In the genomic region with DNA sequence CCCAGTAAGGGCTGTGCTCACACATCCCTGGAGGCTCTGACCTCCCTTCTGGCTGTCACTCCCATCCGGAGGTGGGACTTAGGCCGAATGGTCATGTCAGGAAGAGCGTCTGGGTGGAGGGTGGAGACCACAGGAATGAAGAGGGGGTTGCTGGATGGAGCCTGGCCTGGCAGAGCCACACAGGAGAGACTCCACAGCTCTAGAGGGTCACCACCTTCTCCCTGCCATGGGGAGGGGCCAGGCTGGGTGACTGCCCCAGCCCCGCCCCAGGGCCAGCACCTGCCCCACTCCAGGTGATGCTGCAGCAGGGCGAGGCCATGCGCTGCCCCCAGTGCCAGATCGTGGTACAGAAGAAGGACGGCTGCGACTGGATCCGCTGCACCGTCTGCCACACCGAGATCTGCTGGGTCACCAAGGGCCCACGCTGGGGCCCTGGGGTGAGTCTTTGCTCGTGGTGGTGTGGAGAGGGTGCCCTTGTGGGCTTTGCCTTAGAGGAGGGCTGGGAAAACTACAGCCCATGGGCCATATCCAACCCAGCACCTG, we compare ENCODE assay signal across 26 cellular contexts. TPM values are rescaled to one million over a fixed set of nuclear protein-coding genes. Genes with fewer than 3 reads are reported as not detected.
DNase-seq lines count a peak whose midpoint lies in the region; ATAC-seq and TF ChIP-seq lines count a peak whose summit lies in the region.
"Had no signal": no experiment of that assay in that cellular context is flagged by ENCODE, and none has a peak within 500 bp of the region (broad histone marks: within the 10 kb centered on the region; RNA-seq: fewer than 3 reads in every experiment).

No MANE protein-coding gene starts in this region.

- intact Hi-C loops in spleen (cut with DNase I; ENCODE audit: low total_unique reads) = no loop called here

- peaks cover 0 to 37% (median 14%) of the 10 kb centered on the region in 6 donors for H3K4me1 ChIP-seq in spleen
- H3K4me1 ChIP-seq: colonic mucosa, tibial nerve had no signal

- TF ChIP-seq CTCF in 22Rv1 (IDR thresholded peaks at IDR 0.05) (peak; percentile 17; the same call in 1 of the 2 replicates), spleen (IDR thresholded peaks at IDR 0.05 in 8 of 11, conservative IDR thresholded peaks at IDR 0.05 in 3 of 11) (no peak)

- H3K27ac ChIP-seq in 22Rv1 = no peak overlapping the region
- H3K27ac ChIP-seq in epithelial cell of prostate = peak overlapping the region; percentile 59
- H3K27ac ChIP-seq in spleen = no peak overlapping the region
- H3K27ac ChIP-seq: adrenal gland, brain microvascular endothelial cell, colonic mucosa, ovary, PC-9, right atrium auricular region, tibial nerve had no signal

- ATAC-seq in HG02798 (IDR thresholded peaks at IDR 0.05; ENCODE audit: poor library complexity, unreplicated experiment) = no peak
- ATAC-seq: CD8-positive, alpha-beta T cell; naive thymus-derived CD4-positive, alpha-beta T cell; T-helper 17 cell had no signal

- H3K4me3 ChIP-seq in spleen = no peak overlapping the region
- H3K4me3 ChIP-seq: adrenal gland, colonic mucosa, ovary, PC-9, right atrium auricular region, tibial nerve had no signal

- WGBS in spleen, 5 donors = 87 to 94% (median 89%) methylated on average over 12 to 14 of the region's 14 CpGs

- H3K27me3 ChIP-seq in spleen (replicated peaks in 1 of 7) = no peaks in the 10 kb centered on the region
- H3K27me3 ChIP-seq: adrenal gland, brain microvascular endothelial cell, colonic mucosa, ovary, right atrium auricular region, tibial nerve had no signal

- peaks cover 0 to 95% (median 65%) of the 10 kb centered on the region in 6 donors for H3K36me3 ChIP-seq in spleen
- H3K36me3 ChIP-seq: ovary had no signal

- TF ChIP-seq POLR2A in spleen (IDR thresholded peaks at IDR 0.05) = no peak

- DNase-seq in DMS53 (lab: John Stamatoyannopoulos, UW) (peak; percentile 60), DMS53 treated with DMSO at 0.1 percent for 48 hours (lab: John Stamatoyannopoulos, UW; ENCODE audit: unreplicated experiment) (no peak), NCI-H510A treated with DMSO at 0.1 percent for 48 hours (lab: John Stamatoyannopoulos, UW) (peak; percentile 31), epithelial cell of prostate (ENCODE audit: low read depth, low spot score) (no peak), cerebellar cortex (ENCODE audit: low spot score) (no peak), spleen (no peak)
- DNase-seq: 8988T; activated CD4-positive, alpha-beta T cell treated with anti-CD3 and anti-CD28 coated beads, Interleukin-2, amount 50 U/mL, for 4 hours; activated CD8-positive, alpha-beta memory T cell treated with anti-CD3 and anti-CD28 coated beads, Interleukin-2, amount 50 U/mL, for 48 hours; activated effector memory CD4-positive, alpha-beta T cell treated with anti-CD3 and anti-CD28 coated beads, Interleukin-2, amount 50 U/mL, for 16 hours; adrenal gland; brain microvascular endothelial cell; CD8-positive, alpha-beta T cell; colonic mucosa; mesendoderm; naive thymus-derived CD4-positive, alpha-beta T cell; NCI-H1105; NCI-H774; ovary; PC-9; stimulated activated CD4-positive, alpha-beta T cell treated with anti-CD3 and anti-CD28 coated beads, Interleukin-4, amount 100 ng/mL, for 24 hours; T-helper 17 cell had no signal

- H3K9me3 ChIP-seq in spleen = no peaks in the 10 kb centered on the region
- H3K9me3 ChIP-seq: adrenal gland, colonic mucosa, ovary, right atrium auricular region, tibial nerve had no signal

RNA-seq across cellular contexts. Expression of a gene that starts 20.6 kb away (rescaled TPM):
- total RNA-seq in spleen = 100 to 1,000 TPM in 4 of 7 donors, 10 to 100 TPM in 3; 90.2 to 124 (median 105) TPM
- 100 to 1,000 TPM in 1 of 3 donors, 10 to 100 TPM in 2; 78.6 to 152 (median 98.9) TPM for polyA plus RNA-seq in spleen

RNA-seq across cellular contexts. Expression of a gene that starts 33.6 kb away (rescaled TPM):
- 10 to 100 TPM; 30.6 to 41.0 (median 34.8) TPM for total RNA-seq in spleen
- 10 to 100 TPM in 2 of 3 donors, 1 to 10 TPM in 1; 9.2 to 15.1 (median 10.3) TPM for polyA plus RNA-seq in spleen

RNA-seq across cellular contexts. Expression of a gene that starts 48.2 kb away (rescaled TPM):
- total RNA-seq in spleen = 10 to 100 TPM in 4 of 7 donors, 1 to 10 TPM in 3; 8.3 to 25.7 (median 12.0) TPM
- polyA plus RNA-seq in spleen = 10 to 100 TPM in 2 of 3 donors, 1 to 10 TPM in 1; 5.7 to 11.7 (median 11.6) TPM

Comparison
In these comparisons a context has a peak if more than half of its experiments do, and no peak if none do; other contexts are left out.
1. DNase-seq: peak in DMS53 (single experiment) and NCI-H510A treated with DMSO at 0.1 percent for 48 hours (single experiment); none in DMS53 treated with DMSO at 0.1 percent for 48 hours (single experiment), epithelial cell of prostate (single experiment), cerebellar cortex (single experiment) and spleen (single experiment).